In genomic region chr7:110718514-110719205, GRCh38 we compare ENCODE assay signal across 13 cellular contexts.
DNase-seq lines count a peak whose midpoint lies in the region; ATAC-seq and TF ChIP-seq lines count a peak whose summit lies in the region.
"Had no signal": no experiment of that assay in that cellular context is flagged by ENCODE, and none has a peak within 500 bp of the region (broad histone marks: within the 10 kb centered on the region; RNA-seq: fewer than 3 reads in every experiment).

No MANE protein-coding gene starts in this region.

- H4K91ac ChIP-seq in H9 (ENCODE audit: insufficient read length, low read depth, low read length) = no peak overlapping the region

- no peak overlapping the region for H4K5ac ChIP-seq in H9 (ENCODE audit: insufficient read length, low read depth, low read length)

- no peaks in the 10 kb centered on the region for H3K9me3 ChIP-seq in H9 (ENCODE audit: control insufficient read depth, low read depth, low read length)

- H3K4me1 ChIP-seq in H9 (ENCODE audit: insufficient read depth, low read length) = peaks cover 8% of the 10 kb centered on the region

- H3K27me3 Mint-ChIP-seq in H9 (ENCODE audit: low read depth) (no peaks in the 10 kb centered on the region), brain (no peaks in the 10 kb centered on the region)
- H3K27me3 Mint-ChIP-seq in naive thymus-derived CD8-positive, alpha-beta T cell = no peaks in the 10 kb centered on the region
- no peaks in the 10 kb centered on the region for H3K27me3 Mint-ChIP-seq in activated T-cell treated with anti-CD3 and anti-CD28 coated beads, Interleukin-2, amount 50 U/mL, for 72 hours (ENCODE audit: low read depth)

- no peak overlapping the region for H3T11ph ChIP-seq in H9 (ENCODE audit: low read length)

- no peak overlapping the region for H2BK120ac ChIP-seq in H9 (ENCODE audit: low read depth, low read length, poor library complexity, severe bottlenecking)

- H4K20me1 ChIP-seq in H9 (ENCODE audit: control insufficient read depth, insufficient read depth, insufficient read length) = no peaks in the 10 kb centered on the region

- no peak overlapping the region for H2BK15ac ChIP-seq in H9 (ENCODE audit: low read depth, low read length)

- H4K8ac ChIP-seq in H9 (replicated peaks; ENCODE audit: insufficient read length, low read depth, low read length) = no peak overlapping the region

- H3K36me3 Mint-ChIP-seq in H9 (ENCODE audit: insufficient read depth in 1 of 3, low read depth in 3 of 3) = peaks cover 6 to 27% (median 12%) of the 10 kb centered on the region in 3 experiments; a peak in 6 of 7 replicates
- no peaks in the 10 kb centered on the region for H3K36me3 Mint-ChIP-seq in brain
- H3K36me3 Mint-ChIP-seq in naive thymus-derived CD8-positive, alpha-beta T cell = peaks cover 0 to 27% (median 0%) of the 10 kb centered on the region in 3 donors
- H3K36me3 Mint-ChIP-seq in activated T-cell treated with anti-CD3 and anti-CD28 coated beads, Interleukin-2, amount 50 U/mL, for 72 hours (ENCODE audit: insufficient read depth in 2 of 2) = no peaks in the 10 kb centered on the region
- H3K36me3 Mint-ChIP-seq: CD8-positive, alpha-beta T cell had no signal

- no peak overlapping the region for H2BK20ac ChIP-seq in H9 (ENCODE audit: low read depth, low read length, poor library complexity, severe bottlenecking)

- POLR2A ChIA-PET in naive thymus-derived CD8-positive, alpha-beta T cell (lab: Charles Lee) = interaction anchor here (1.4 kb wide), 1 partner anchor 14 kb away, joined by 3 read pairs; no protein-coding TSS in a partner anchor

- no peak overlapping the region for H3K18ac ChIP-seq in H9 (ENCODE audit: insufficient read length, low read depth, low read length)

- H3K79me1 ChIP-seq in H9 (ENCODE audit: insufficient read depth, low read depth, low read length, poor library complexity, severe bottlenecking) = no peaks in the 10 kb centered on the region

- no peak overlapping the region for H3K14ac ChIP-seq in H9 (ENCODE audit: insufficient read depth, low read length)

- H2AFZ ChIP-seq in H9 (ENCODE audit: low read length) = no peak overlapping the region

- no peaks in the 10 kb centered on the region for H3K23me2 ChIP-seq in H9 (ENCODE audit: insufficient read length, low read depth, low read length, poor library complexity, severe bottlenecking)

- H3K4me2 ChIP-seq in H9 (ENCODE audit: insufficient read depth, insufficient read length, low read length) = peak overlapping the region; percentile 45

- H2BK5ac ChIP-seq in H9 (ENCODE audit: insufficient read length, low read length) = no peak overlapping the region

- no peak overlapping the region for H3K4ac ChIP-seq in H9 (ENCODE audit: low read depth, low read length)

- H3K4me1 Mint-ChIP-seq in H9 (peaks cover 53 to 70% of the 10 kb centered on the region in 2 experiments), brain (peaks cover 15% of the 10 kb centered on the region)
- peaks cover 0 to 9% (median 0%) of the 10 kb centered on the region in 4 donors for H3K4me1 Mint-ChIP-seq in naive thymus-derived CD8-positive, alpha-beta T cell
- H3K4me1 Mint-ChIP-seq in activated T-cell treated with anti-CD3 and anti-CD28 coated beads, Interleukin-2, amount 50 U/mL, for 72 hours (ENCODE audit: low read depth) = no peaks in the 10 kb centered on the region

- DNase-seq in NCI-H2227 treated with DMSO at 0.1 percent for 48 hours (lab: John Stamatoyannopoulos, UW) = peak; percentile 11
- no peak for DNase-seq in NCI-H2227 (lab: John Stamatoyannopoulos, UW; ENCODE audit: unreplicated experiment)
- DNase-seq in H9 = peak; percentile 72
- peak; percentile 42 for DNase-seq in iPS-NIHi11 (ENCODE audit: low spot score)
- no peak for DNase-seq in naive thymus-derived CD8-positive, alpha-beta T cell
- no peak for DNase-seq in activated T-cell treated with anti-CD3 and anti-CD28 coated beads, Interleukin-2, amount 50 U/mL, for 72 hours
- DNase-seq: CD8-positive, alpha-beta T cell; DMS79 treated with DMSO at 0.1 percent for 48 hours; NCI-H1105; NCI-H187; SHP77 treated with DMSO at 0.1 percent for 48 hours had no signal

- H3K27ac ChIP-seq in H9 (ENCODE audit: insufficient read length, low read depth, low read length) = peak overlapping the region; percentile 51

- H3K27ac Mint-ChIP-seq in H9 (peak overlapping the region; percentile 78 to 98 (median 90)), brain (peak overlapping the region in 3 of 5 experiments; percentile 49 to 84 (median 82))
- peak overlapping the region in 1 of 10 donors; percentile 50 for H3K27ac Mint-ChIP-seq in naive thymus-derived CD8-positive, alpha-beta T cell
- H3K27ac Mint-ChIP-seq in activated T-cell treated with anti-CD3 and anti-CD28 coated beads, Interleukin-2, amount 50 U/mL, for 72 hours = no peak overlapping the region
- H3K27ac Mint-ChIP-seq: CD8-positive, alpha-beta T cell had no signal

- no peak overlapping the region for H3K56ac ChIP-seq in H9 (ENCODE audit: insufficient read length, low read depth, low read length)

- H3K4me3 Mint-ChIP-seq in H9 (peak overlapping the region in 1 of 2 experiments; percentile 5; a peak in 1 of 5 replicates), brain (peak overlapping the region in 1 of 5 experiments; percentile 12)
- no peak overlapping the region for H3K4me3 Mint-ChIP-seq in naive thymus-derived CD8-positive, alpha-beta T cell
- H3K4me3 Mint-ChIP-seq in activated T-cell treated with anti-CD3 and anti-CD28 coated beads, Interleukin-2, amount 50 U/mL, for 72 hours = no peak overlapping the region
- H3K4me3 Mint-ChIP-seq: CD8-positive, alpha-beta T cell had no signal

- no peaks in the 10 kb centered on the region for H3K27me3 ChIP-seq in H9 (ENCODE audit: insufficient read depth, low read length)

- H2AK5ac ChIP-seq in H9 (ENCODE audit: insufficient read length, low read length) = no peak overlapping the region

- no CpG with 5 or more reads among the region's 3 CpGs for WGBS in H9 (ENCODE audit: extremely low coverage, insufficient read length, low lambda C conversion rate)

- H3K23ac ChIP-seq in H9 (ENCODE audit: insufficient read length, low read depth, low read length) = no peak overlapping the region

- H3K79me2 ChIP-seq in H9 (ENCODE audit: insufficient read depth, low read length) = 0 out of 2 replicates have a peak, but pooled peaks cover 2% of the 10 kb centered on the region

- no peak overlapping the region for H2BK12ac ChIP-seq in H9 (ENCODE audit: insufficient read length, low read depth, low read length)

- ATAC-seq in naive thymus-derived CD8-positive, alpha-beta T cell = no peak
- ATAC-seq in HG03280 (IDR thresholded peaks at IDR 0.05; ENCODE audit: unreplicated experiment) = no peak
- no peak for ATAC-seq in activated T-cell treated with anti-CD3 and anti-CD28 coated beads, Interleukin-2, amount 50 U/mL, for 72 hours (replicated peaks in 1 of 2)
- ATAC-seq: CD8-positive, alpha-beta T cell had no signal

- no peak for TF ChIP-seq CTCF in H9 (conservative IDR thresholded peaks at IDR 0.05)
- no peak for TF ChIP-seq CTCF in brain (conservative IDR thresholded peaks at IDR 0.05)

- H3K9me3 Mint-ChIP-seq in H9 = peaks cover 3 to 5% of the 10 kb centered on the region in 2 experiments; a peak in 3 of 5 replicates
- peaks cover 0 to 3% (median under 1%) of the 10 kb centered on the region in 5 experiments for H3K9me3 Mint-ChIP-seq in brain
- peaks cover 0 to 23% (median 0%) of the 10 kb centered on the region in 9 donors for H3K9me3 Mint-ChIP-seq in naive thymus-derived CD8-positive, alpha-beta T cell
- H3K9me3 Mint-ChIP-seq in activated T-cell treated with anti-CD3 and anti-CD28 coated beads, Interleukin-2, amount 50 U/mL, for 72 hours = peaks cover 4 to 9% of the 10 kb centered on the region in 2 donors
- H3K9me3 Mint-ChIP-seq: CD8-positive, alpha-beta T cell had no signal

- H3K9ac ChIP-seq in H9 (ENCODE audit: extremely low read depth, insufficient read length, low read length) = no peak overlapping the region

Comparison
In these comparisons a context has a peak if more than half of its experiments do, and no peak if none do; other contexts are left out.
1. DNase-seq: peak in NCI-H2227 treated with DMSO at 0.1 percent for 48 hours (single experiment), H9 (single experiment) and iPS-NIHi11 (single experiment); none in NCI-H2227 (single experiment), naive thymus-derived CD8-positive, alpha-beta T cell (0 of 10) and activated T-cell treated with anti-CD3 and anti-CD28 coated beads, Interleukin-2, amount 50 U/mL, for 72 hours (0 of 2).